ENCODE assay signal across 8 cellular contexts in the genomic region with DNA sequence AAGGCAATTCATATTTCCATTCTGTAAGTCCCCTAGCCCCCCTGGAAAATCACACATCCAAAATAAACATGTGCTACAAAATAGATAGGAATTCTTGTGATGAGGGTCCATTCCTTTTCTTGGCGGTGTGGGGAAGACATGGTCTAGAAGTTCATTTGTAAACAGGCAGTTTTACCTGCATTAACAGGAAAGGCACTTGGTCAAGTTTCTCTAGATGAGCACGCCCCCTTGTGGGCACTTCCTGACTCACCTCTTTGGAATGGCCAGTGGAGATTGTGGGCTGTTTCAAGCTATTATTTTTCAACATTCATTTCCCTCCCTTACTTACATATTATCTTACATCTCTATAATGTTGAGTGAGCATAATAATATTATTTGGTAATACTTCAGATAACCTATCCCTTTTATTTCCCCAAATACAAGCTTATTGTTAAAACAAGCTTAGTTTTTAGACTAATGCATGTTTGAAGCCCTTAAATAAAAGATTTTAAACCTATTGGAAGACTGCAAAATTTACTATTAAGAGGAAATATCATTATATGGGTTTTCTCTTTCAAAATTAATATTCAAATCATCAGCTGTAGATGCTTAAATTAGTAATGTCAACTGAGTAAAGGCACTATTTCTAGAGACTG.
A peak's percentile ranks its signal among the peaks of the same experiment; 100 is the strongest.
DNase-seq lines count a peak whose midpoint lies in the region; ATAC-seq and TF ChIP-seq lines count a peak whose summit lies in the region.

No MANE protein-coding gene starts in this region.

- no peaks in the 10 kb centered on the region for H3K9me3 ChIP-seq in left ventricle myocardium inferior (replicated peaks)

- no peaks in the 10 kb centered on the region for H3K4me1 ChIP-seq in left ventricle myocardium inferior

- intact Hi-C loops in left ventricle myocardium inferior (cut with micrococcal nuclease): no loop called here

- H3K27me3 Mint-ChIP-seq in activated naive CD8-positive, alpha-beta T cell treated with anti-CD3 and anti-CD28 coated beads, Interleukin-2, amount 10 ng/mL, durations not matched to agents 7 days and 5 days: no peaks in the 10 kb centered on the region

- no peaks in the 10 kb centered on the region for H3K36me3 ChIP-seq in left ventricle myocardium inferior

- POLR2A ChIA-PET in activated naive CD8-positive, alpha-beta T cell treated with anti-CD3 and anti-CD28 coated beads, Interleukin-2, amount 10 ng/mL, durations not matched to agents 7 days and 5 days (lab: Charles Lee): no interaction called here

- peak; percentile 82 for TF ChIP-seq CTCF in left ventricle myocardium inferior (IDR thresholded peaks at IDR 0.05; ENCODE audit: borderline replicate concordance)
- TF ChIP-seq CTCF in retinal pigment epithelial cell (conservative IDR thresholded peaks at IDR 0.05; ENCODE audit: low read depth, low read length): peak; percentile 86

- ATAC-seq in GM21515 (IDR thresholded peaks at IDR 0.05; ENCODE audit: unreplicated experiment) (peak; percentile 77), HG03457 (IDR thresholded peaks at IDR 0.05; ENCODE audit: unreplicated experiment) (no peak)
- no peak for ATAC-seq in activated naive CD8-positive, alpha-beta T cell treated with anti-CD3 and anti-CD28 coated beads, Interleukin-2, amount 10 ng/mL, durations not matched to agents 7 days and 5 days (ENCODE audit: low read depth)

- H3K27ac ChIP-seq in left ventricle myocardium inferior (replicated peaks): no peak overlapping the region

- no peak overlapping the region for H3K4me3 ChIP-seq in left ventricle myocardium inferior
- H3K4me3 ChIP-seq in retinal pigment epithelial cell (ENCODE audit: low read length): no peak overlapping the region

- H3K4me1 Mint-ChIP-seq in activated naive CD8-positive, alpha-beta T cell treated with anti-CD3 and anti-CD28 coated beads, Interleukin-2, amount 10 ng/mL, durations not matched to agents 7 days and 5 days: peaks cover 2% of the 10 kb centered on the region

- no peak overlapping the region for H3K27ac Mint-ChIP-seq in activated naive CD8-positive, alpha-beta T cell treated with anti-CD3 and anti-CD28 coated beads, Interleukin-2, amount 10 ng/mL, durations not matched to agents 7 days and 5 days

- no peaks in the 10 kb centered on the region for H3K36me3 Mint-ChIP-seq in activated naive CD8-positive, alpha-beta T cell treated with anti-CD3 and anti-CD28 coated beads, Interleukin-2, amount 10 ng/mL, durations not matched to agents 7 days and 5 days

- DNase-seq in DMS53 (lab: John Stamatoyannopoulos, UW) (peak; percentile 84), LoVo (ENCODE audit: low spot score) (peak; percentile 70), SKM-1 (lab: John Stamatoyannopoulos, UW; ENCODE audit: unreplicated experiment) (peak; percentile 10), left ventricle myocardium inferior (peak; percentile 64), retinal pigment epithelial cell (ENCODE audit: low read depth) (peak; percentile 31)
- DNase-seq in activated naive CD8-positive, alpha-beta T cell treated with anti-CD3 and anti-CD28 coated beads, Interleukin-2, amount 10 ng/mL, durations not matched to agents 7 days and 5 days: peak; percentile 73

- H3K4me3 Mint-ChIP-seq in activated naive CD8-positive, alpha-beta T cell treated with anti-CD3 and anti-CD28 coated beads, Interleukin-2, amount 10 ng/mL, durations not matched to agents 7 days and 5 days: no peak overlapping the region

- H3K27me3 ChIP-seq in left ventricle myocardium inferior (ENCODE audit: low read depth): no peaks in the 10 kb centered on the region

- no peaks in the 10 kb centered on the region for H3K9me3 Mint-ChIP-seq in activated naive CD8-positive, alpha-beta T cell treated with anti-CD3 and anti-CD28 coated beads, Interleukin-2, amount 10 ng/mL, durations not matched to agents 7 days and 5 days

Comparison
In these comparisons a context has a peak if more than half of its experiments do, and no peak if none do; other contexts are left out.
1. DNase-seq: peak in every context shown above with its lines; median percentile 84 in DMS53; 73 in activated naive CD8-positive, alpha-beta T cell treated with anti-CD3 and anti-CD28 coated beads, Interleukin-2, amount 10 ng/mL, durations not matched to agents 7 days and 5 days; 70 in LoVo; 64 in left ventricle myocardium inferior; 31 in retinal pigment epithelial cell; 10 in SKM-1.